Comparison of ENCODE assay signal across 1 cellular context in the genomic region with DNA sequence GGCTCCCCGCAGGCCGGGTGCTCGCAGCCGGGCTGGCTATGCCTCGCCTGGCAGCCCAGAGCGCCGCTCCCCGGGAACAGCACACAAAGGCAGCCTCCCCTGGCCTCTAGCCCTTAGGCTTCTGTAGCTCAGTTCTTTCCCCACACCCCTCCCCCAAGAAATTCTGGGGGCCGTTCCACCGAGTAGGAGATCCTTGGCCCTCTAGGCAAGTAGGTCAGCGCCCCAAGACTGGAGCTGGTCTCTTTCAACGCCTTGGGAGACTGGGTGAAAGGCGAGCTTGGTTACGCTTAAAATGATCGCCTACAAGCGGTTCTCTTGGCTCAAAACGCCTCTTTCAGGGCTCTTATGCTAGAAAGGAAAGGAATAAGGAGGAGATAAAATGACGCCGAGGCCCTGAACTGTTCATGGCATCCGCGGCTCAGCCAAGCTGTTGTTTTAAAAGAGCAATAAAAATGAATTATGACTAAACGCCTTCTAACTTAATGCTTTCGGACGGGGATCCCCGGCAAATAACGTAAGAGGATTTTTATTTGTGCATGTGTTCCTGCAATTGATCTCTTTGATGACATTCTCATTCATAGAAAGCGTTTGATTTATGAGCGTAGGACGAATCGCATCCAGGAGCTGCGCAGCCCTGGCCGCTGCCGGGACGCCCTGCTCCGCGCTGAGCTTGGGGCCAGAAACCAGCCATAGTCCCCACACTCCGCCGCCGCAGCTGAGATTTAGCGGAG.
TF ChIP-seq lines count a peak whose summit lies in the region.

No MANE protein-coding gene starts in this region.

TF ChIP-seq in HEK293, 187 proteins besides CTCF, POLR2A, EP300 and RAD21 (continued from another document and continues in another):
- TF ChIP-seq, protein P1, sequence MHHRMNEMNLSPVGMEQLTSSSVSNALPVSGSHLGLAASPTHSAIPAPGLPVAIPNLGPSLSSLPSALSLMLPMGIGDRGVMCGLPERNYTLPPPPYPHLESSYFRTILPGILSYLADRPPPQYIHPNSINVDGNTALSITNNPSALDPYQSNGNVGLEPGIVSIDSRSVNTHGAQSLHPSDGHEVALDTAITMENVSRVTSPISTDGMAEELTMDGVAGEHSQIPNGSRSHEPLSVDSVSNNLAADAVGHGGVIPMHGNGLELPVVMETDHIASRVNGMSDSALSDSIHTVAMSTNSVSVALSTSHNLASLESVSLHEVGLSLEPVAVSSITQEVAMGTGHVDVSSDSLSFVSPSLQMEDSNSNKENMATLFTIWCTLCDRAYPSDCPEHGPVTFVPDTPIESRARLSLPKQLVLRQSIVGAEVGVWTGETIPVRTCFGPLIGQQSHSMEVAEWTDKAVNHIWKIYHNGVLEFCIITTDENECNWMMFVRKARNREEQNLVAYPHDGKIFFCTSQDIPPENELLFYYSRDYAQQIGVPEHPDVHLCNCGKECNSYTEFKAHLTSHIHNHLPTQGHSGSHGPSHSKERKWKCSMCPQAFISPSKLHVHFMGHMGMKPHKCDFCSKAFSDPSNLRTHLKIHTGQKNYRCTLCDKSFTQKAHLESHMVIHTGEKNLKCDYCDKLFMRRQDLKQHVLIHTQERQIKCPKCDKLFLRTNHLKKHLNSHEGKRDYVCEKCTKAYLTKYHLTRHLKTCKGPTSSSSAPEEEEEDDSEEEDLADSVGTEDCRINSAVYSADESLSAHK (tag by site-specific recombination; IDR thresholded peaks at IDR 0.05): peak; percentile 84
- TF ChIP-seq, protein P2, sequence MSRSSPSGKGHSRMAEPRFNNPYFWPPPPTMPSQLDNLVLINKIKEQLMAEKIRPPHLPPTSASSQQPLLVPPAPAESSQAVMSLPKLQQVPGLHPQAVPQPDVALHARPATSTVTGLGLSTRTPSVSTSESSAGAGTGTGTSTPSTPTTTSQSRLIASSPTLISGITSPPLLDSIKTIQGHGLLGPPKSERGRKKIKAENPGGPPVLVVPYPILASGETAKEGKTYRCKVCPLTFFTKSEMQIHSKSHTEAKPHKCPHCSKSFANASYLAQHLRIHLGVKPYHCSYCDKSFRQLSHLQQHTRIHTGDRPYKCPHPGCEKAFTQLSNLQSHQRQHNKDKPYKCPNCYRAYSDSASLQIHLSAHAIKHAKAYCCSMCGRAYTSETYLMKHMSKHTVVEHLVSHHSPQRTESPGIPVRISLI (tag by site-specific recombination; IDR thresholded peaks at IDR 0.05): no peak
- TF ChIP-seq, protein P3, sequence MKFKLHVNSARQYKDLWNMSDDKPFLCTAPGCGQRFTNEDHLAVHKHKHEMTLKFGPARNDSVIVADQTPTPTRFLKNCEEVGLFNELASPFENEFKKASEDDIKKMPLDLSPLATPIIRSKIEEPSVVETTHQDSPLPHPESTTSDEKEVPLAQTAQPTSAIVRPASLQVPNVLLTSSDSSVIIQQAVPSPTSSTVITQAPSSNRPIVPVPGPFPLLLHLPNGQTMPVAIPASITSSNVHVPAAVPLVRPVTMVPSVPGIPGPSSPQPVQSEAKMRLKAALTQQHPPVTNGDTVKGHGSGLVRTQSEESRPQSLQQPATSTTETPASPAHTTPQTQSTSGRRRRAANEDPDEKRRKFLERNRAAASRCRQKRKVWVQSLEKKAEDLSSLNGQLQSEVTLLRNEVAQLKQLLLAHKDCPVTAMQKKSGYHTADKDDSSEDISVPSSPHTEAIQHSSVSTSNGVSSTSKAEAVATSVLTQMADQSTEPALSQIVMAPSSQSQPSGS (tag by site-specific recombination; IDR thresholded peaks at IDR 0.05; ENCODE audit: low read depth): no peak
- TF ChIP-seq YY1 (tag by site-specific recombination; IDR thresholded peaks at IDR 0.05): peak; percentile 48
- peak; percentile 90 for TF ChIP-seq ZNF843 (tag by site-specific recombination; IDR thresholded peaks at IDR 0.05)
- 0 out of 2 replicates have a peak, but pooled peaks have one; percentile 29 for TF ChIP-seq ZNF558 (tag by site-specific recombination; IDR thresholded peaks at IDR 0.05)
- TF ChIP-seq, protein P4, sequence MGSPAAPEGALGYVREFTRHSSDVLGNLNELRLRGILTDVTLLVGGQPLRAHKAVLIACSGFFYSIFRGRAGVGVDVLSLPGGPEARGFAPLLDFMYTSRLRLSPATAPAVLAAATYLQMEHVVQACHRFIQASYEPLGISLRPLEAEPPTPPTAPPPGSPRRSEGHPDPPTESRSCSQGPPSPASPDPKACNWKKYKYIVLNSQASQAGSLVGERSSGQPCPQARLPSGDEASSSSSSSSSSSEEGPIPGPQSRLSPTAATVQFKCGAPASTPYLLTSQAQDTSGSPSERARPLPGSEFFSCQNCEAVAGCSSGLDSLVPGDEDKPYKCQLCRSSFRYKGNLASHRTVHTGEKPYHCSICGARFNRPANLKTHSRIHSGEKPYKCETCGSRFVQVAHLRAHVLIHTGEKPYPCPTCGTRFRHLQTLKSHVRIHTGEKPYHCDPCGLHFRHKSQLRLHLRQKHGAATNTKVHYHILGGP (tag by site-specific recombination; IDR thresholded peaks at IDR 0.05): peak; percentile 99
- TF ChIP-seq, protein P5, sequence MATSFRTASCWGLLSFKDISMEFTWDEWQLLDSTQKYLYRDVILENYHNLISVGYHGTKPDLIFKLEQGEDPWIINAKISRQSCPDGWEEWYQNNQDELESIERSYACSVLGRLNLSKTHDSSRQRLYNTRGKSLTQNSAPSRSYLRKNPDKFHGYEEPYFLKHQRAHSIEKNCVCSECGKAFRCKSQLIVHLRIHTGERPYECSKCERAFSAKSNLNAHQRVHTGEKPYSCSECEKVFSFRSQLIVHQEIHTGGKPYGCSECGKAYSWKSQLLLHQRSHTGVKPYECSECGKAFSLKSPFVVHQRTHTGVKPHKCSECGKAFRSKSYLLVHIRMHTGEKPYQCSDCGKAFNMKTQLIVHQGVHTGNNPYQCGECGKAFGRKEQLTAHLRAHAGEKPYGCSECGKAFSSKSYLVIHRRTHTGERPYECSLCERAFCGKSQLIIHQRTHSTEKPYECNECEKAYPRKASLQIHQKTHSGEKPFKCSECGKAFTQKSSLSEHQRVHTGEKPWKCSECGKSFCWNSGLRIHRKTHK (tag by site-specific recombination; IDR thresholded peaks at IDR 0.05): no peak
- no peak for TF ChIP-seq ZBTB1 (tag by site-specific recombination; IDR thresholded peaks at IDR 0.05)
- TF ChIP-seq BCL11A (tag by site-specific recombination; IDR thresholded peaks at IDR 0.05; ENCODE audit: low read depth): peak; percentile 73; the same call in 1 of the 2 replicates
- peak; percentile 92 for TF ChIP-seq ZNF629 (tag by site-specific recombination; IDR thresholded peaks at IDR 0.05)
- TF ChIP-seq, protein P6, sequence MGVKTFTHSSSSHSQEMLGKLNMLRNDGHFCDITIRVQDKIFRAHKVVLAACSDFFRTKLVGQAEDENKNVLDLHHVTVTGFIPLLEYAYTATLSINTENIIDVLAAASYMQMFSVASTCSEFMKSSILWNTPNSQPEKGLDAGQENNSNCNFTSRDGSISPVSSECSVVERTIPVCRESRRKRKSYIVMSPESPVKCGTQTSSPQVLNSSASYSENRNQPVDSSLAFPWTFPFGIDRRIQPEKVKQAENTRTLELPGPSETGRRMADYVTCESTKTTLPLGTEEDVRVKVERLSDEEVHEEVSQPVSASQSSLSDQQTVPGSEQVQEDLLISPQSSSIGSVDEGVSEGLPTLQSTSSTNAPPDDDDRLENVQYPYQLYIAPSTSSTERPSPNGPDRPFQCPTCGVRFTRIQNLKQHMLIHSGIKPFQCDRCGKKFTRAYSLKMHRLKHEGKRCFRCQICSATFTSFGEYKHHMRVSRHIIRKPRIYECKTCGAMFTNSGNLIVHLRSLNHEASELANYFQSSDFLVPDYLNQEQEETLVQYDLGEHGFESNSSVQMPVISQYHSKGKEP (tag by site-specific recombination; IDR thresholded peaks at IDR 0.05): peak; percentile 91
- TF ChIP-seq, protein P7, sequence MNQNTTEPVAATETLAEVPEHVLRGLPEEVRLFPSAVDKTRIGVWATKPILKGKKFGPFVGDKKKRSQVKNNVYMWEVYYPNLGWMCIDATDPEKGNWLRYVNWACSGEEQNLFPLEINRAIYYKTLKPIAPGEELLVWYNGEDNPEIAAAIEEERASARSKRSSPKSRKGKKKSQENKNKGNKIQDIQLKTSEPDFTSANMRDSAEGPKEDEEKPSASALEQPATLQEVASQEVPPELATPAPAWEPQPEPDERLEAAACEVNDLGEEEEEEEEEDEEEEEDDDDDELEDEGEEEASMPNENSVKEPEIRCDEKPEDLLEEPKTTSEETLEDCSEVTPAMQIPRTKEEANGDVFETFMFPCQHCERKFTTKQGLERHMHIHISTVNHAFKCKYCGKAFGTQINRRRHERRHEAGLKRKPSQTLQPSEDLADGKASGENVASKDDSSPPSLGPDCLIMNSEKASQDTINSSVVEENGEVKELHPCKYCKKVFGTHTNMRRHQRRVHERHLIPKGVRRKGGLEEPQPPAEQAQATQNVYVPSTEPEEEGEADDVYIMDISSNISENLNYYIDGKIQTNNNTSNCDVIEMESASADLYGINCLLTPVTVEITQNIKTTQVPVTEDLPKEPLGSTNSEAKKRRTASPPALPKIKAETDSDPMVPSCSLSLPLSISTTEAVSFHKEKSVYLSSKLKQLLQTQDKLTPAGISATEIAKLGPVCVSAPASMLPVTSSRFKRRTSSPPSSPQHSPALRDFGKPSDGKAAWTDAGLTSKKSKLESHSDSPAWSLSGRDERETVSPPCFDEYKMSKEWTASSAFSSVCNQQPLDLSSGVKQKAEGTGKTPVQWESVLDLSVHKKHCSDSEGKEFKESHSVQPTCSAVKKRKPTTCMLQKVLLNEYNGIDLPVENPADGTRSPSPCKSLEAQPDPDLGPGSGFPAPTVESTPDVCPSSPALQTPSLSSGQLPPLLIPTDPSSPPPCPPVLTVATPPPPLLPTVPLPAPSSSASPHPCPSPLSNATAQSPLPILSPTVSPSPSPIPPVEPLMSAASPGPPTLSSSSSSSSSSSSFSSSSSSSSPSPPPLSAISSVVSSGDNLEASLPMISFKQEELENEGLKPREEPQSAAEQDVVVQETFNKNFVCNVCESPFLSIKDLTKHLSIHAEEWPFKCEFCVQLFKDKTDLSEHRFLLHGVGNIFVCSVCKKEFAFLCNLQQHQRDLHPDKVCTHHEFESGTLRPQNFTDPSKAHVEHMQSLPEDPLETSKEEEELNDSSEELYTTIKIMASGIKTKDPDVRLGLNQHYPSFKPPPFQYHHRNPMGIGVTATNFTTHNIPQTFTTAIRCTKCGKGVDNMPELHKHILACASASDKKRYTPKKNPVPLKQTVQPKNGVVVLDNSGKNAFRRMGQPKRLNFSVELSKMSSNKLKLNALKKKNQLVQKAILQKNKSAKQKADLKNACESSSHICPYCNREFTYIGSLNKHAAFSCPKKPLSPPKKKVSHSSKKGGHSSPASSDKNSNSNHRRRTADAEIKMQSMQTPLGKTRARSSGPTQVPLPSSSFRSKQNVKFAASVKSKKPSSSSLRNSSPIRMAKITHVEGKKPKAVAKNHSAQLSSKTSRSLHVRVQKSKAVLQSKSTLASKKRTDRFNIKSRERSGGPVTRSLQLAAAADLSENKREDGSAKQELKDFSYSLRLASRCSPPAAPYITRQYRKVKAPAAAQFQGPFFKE (tag by site-specific recombination; IDR thresholded peaks at IDR 0.05; ENCODE audit: borderline replicate concordance): no peak
- peak; percentile 14; the same call in 1 of the 2 replicates for TF ChIP-seq ZNF654 (tag by site-specific recombination; IDR thresholded peaks at IDR 0.05; ENCODE audit: low read depth)
- TF ChIP-seq, protein P8, sequence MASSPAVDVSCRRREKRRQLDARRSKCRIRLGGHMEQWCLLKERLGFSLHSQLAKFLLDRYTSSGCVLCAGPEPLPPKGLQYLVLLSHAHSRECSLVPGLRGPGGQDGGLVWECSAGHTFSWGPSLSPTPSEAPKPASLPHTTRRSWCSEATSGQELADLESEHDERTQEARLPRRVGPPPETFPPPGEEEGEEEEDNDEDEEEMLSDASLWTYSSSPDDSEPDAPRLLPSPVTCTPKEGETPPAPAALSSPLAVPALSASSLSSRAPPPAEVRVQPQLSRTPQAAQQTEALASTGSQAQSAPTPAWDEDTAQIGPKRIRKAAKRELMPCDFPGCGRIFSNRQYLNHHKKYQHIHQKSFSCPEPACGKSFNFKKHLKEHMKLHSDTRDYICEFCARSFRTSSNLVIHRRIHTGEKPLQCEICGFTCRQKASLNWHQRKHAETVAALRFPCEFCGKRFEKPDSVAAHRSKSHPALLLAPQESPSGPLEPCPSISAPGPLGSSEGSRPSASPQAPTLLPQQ (tag by site-specific recombination; IDR thresholded peaks at IDR 0.05): peak; percentile 65; the same call in 1 of the 2 replicates
- TF ChIP-seq ZNF768 (tag by site-specific recombination; IDR thresholded peaks at IDR 0.05): no peak
- no peak for TF ChIP-seq ZNF391 (tag by site-specific recombination; IDR thresholded peaks at IDR 0.05; ENCODE audit: borderline replicate concordance, low read depth)
- TF ChIP-seq ZNF529 (tag by site-specific recombination; IDR thresholded peaks at IDR 0.05; ENCODE audit: insufficient replicate concordance): no peak
- TF ChIP-seq ZNF239 (tag by site-specific recombination; IDR thresholded peaks at IDR 0.05): no peak
- peak; percentile 88 for TF ChIP-seq ZNF366 (tag by site-specific recombination; conservative IDR thresholded peaks at IDR 0.05)
- TF ChIP-seq ZNF433 (tag by site-specific recombination; IDR thresholded peaks at IDR 0.05; ENCODE audit: low read depth): no peak
- TF ChIP-seq ZNF701 (tag by site-specific recombination; IDR thresholded peaks at IDR 0.05): no peak
- no peak for TF ChIP-seq ZNF747 (tag by site-specific recombination; IDR thresholded peaks at IDR 0.05)
- 0 out of 2 replicates have a peak, but pooled peaks have one; percentile 18 for TF ChIP-seq ZFP69B (tag by site-specific recombination; IDR thresholded peaks at IDR 0.05)
- TF ChIP-seq ZNF112 (tag by site-specific recombination; IDR thresholded peaks at IDR 0.05): no peak
- no peak for TF ChIP-seq ZNF394 (tag by site-specific recombination; IDR thresholded peaks at IDR 0.05; ENCODE audit: borderline replicate concordance)
- TF ChIP-seq ZNF146 (tag by site-specific recombination; IDR thresholded peaks at IDR 0.05): peak; percentile 42; the same call in 1 of the 2 replicates
- no peak for TF ChIP-seq ZNF610 (tag by site-specific recombination; IDR thresholded peaks at IDR 0.05; ENCODE audit: borderline replicate concordance)
- TF ChIP-seq GLIS2 (tag by site-specific recombination; IDR thresholded peaks at IDR 0.05): no peak
- TF ChIP-seq FEZF1 (tag by site-specific recombination; IDR thresholded peaks at IDR 0.05): peak; percentile 92
- TF ChIP-seq ZNF292 (tag by site-specific recombination; IDR thresholded peaks at IDR 0.05; ENCODE audit: borderline replicate concordance, low read depth): no peak
- TF ChIP-seq, protein P9, sequence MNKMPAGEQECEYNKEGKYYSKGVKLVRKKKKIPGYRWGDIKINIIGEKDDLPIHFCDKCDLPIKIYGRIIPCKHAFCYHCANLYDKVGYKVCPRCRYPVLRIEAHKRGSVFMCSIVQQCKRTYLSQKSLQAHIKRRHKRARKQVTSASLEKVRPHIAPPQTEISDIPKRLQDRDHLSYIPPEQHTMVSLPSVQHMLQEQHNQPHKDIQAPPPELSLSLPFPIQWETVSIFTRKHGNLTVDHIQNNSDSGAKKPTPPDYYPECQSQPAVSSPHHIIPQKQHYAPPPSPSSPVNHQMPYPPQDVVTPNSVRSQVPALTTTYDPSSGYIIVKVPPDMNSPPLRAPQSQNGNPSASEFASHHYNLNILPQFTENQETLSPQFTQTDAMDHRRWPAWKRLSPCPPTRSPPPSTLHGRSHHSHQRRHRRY (tag by site-specific recombination; IDR thresholded peaks at IDR 0.05): no peak
- 0 out of 2 replicates have a peak, but pooled peaks have one; percentile 5 for TF ChIP-seq ZNF596 (tag by site-specific recombination; IDR thresholded peaks at IDR 0.05)
- no peak for TF ChIP-seq ZFP41 (tag by site-specific recombination; IDR thresholded peaks at IDR 0.05; ENCODE audit: borderline replicate concordance)
- TF ChIP-seq ZNF600 (tag by site-specific recombination; IDR thresholded peaks at IDR 0.05): peak; percentile 87
- peak; percentile 92 for TF ChIP-seq ZEB2 (tag by site-specific recombination; IDR thresholded peaks at IDR 0.05)
- peak; percentile 65 for TF ChIP-seq OSR2 (tag by site-specific recombination; IDR thresholded peaks at IDR 0.05)
